ENCODE assay signal across 11 cellular contexts in the genomic region with DNA sequence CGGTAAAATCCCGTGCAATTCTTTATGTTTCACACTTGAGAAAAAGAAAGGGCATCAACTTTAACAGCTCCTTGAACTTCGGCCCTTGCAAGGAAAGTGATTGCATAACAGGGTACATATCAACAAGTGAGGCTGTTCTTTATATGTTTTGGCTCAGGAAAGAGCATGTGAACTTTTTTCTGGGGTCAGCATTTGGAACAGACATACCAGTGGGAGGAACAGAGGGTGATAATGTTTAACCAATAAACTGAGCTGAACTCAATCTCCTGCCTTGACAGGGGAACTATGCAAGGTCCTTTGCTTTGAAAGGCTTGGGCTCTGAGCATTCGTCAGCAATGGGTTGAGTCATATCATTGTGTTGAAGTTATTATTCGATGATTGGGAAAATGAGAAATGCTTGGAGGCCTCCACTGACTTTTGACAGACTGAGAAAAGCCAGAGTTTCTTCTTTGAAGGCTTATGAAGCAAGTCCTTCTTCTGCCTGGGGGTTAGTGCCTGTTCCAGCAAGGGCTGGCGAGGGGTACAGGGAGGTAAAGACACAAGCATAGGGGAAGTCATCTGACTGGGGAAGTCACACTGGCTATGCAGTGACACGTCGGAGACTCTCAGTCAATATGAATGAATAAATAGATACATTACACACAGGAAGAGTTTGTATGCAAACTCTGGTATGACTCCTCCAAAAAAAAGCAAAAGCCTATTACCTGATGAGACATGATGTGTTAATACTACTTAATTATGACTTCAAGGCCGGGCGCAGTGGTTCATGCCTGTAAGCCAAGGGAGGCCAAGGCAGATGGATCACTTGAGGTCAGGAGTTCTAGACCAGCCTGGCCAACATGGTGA. TPM values are rescaled to one million over a fixed set of nuclear protein-coding genes. Genes with fewer than 3 reads are reported as not detected.
A peak's percentile ranks its signal among the peaks of the same experiment; 100 is the strongest.
DNase-seq lines count a peak whose midpoint lies in the region; ATAC-seq lines count a peak whose summit lies in the region.
"Had no signal": no experiment of that assay in that cellular context is flagged by ENCODE, and none has a peak within 500 bp of the region (broad histone marks: within the 10 kb centered on the region; RNA-seq: fewer than 3 reads in every experiment).

No MANE protein-coding gene starts in this region.

- no peaks in the 10 kb centered on the region for H3K9me3 Mint-ChIP-seq in activated naive CD4-positive, alpha-beta T cell treated with anti-CD3 and anti-CD28 coated beads for 36 hours
- H3K9me3 Mint-ChIP-seq: activated naive CD8-positive, alpha-beta T cell treated with anti-CD3 and anti-CD28 coated beads, Interleukin-2, amount 10 ng/mL, durations not matched to agents 7 days and 5 days; IgD-negative memory B cell; natural killer cell had no signal

- DNase-seq in EH (ENCODE audit: low read depth), result peak; percentile 40
- DNase-seq in adipocyte (ENCODE audit: low read depth), result peak; percentile 80
- DNase-seq in left cardiac atrium, result no peak
- no peak for DNase-seq in sciatic nerve (ENCODE audit: low spot score)
- DNase-seq in activated naive CD4-positive, alpha-beta T cell treated with anti-CD3 and anti-CD28 coated beads, Interleukin-2, amount 50 U/mL, for 16 hours, result no peak
- DNase-seq in activated naive CD4-positive, alpha-beta T cell treated with anti-CD3 and anti-CD28 coated beads for 36 hours, result no peak
- DNase-seq in globus pallidus (ENCODE audit: low spot score), result no peak
- DNase-seq: activated naive CD8-positive, alpha-beta T cell treated with anti-CD3 and anti-CD28 coated beads, Interleukin-2, amount 10 ng/mL, durations not matched to agents 7 days and 5 days; natural killer cell had no signal

- H3K4me1 Mint-ChIP-seq in activated naive CD4-positive, alpha-beta T cell treated with anti-CD3 and anti-CD28 coated beads for 36 hours (ENCODE audit: low read depth), result no peaks in the 10 kb centered on the region
- H3K4me1 Mint-ChIP-seq: activated naive CD8-positive, alpha-beta T cell treated with anti-CD3 and anti-CD28 coated beads, Interleukin-2, amount 10 ng/mL, durations not matched to agents 7 days and 5 days; natural killer cell had no signal

- no peak overlapping the region for H3K27ac Mint-ChIP-seq in activated naive CD4-positive, alpha-beta T cell treated with anti-CD3 and anti-CD28 coated beads for 36 hours
- H3K27ac Mint-ChIP-seq: activated naive CD8-positive, alpha-beta T cell treated with anti-CD3 and anti-CD28 coated beads, Interleukin-2, amount 10 ng/mL, durations not matched to agents 7 days and 5 days; IgD-negative memory B cell; natural killer cell had no signal

- H3K27me3 Mint-ChIP-seq in activated naive CD4-positive, alpha-beta T cell treated with anti-CD3 and anti-CD28 coated beads for 36 hours (ENCODE audit: low read depth), result peaks cover 8% of the 10 kb centered on the region

- intact Hi-C loops in left cardiac atrium (cut with DNase I), result no loop called here
- intact Hi-C loops in sciatic nerve (cut with DNase I), result no loop called here
- intact Hi-C loops in activated naive CD4-positive, alpha-beta T cell treated with anti-CD3 and anti-CD28 coated beads for 36 hours (cut with micrococcal nuclease), result no loop called here

- ATAC-seq in left cardiac atrium (peak; percentile 93 to 96), sciatic nerve (peak; percentile 96), HG02678 (IDR thresholded peaks at IDR 0.05; ENCODE audit: unreplicated experiment) (no peak)

- no peaks in the 10 kb centered on the region for H3K36me3 ChIP-seq in adipocyte (ENCODE audit: control insufficient read depth, insufficient read depth, low read length, severe bottlenecking)

- no peaks in the 10 kb centered on the region for H3K9me3 ChIP-seq in adipocyte (ENCODE audit: control insufficient read depth, low read length)

- peaks cover 32% of the 10 kb centered on the region for H3K4me1 ChIP-seq in adipocyte (ENCODE audit: control insufficient read depth, insufficient read depth, low read length)

- no peaks in the 10 kb centered on the region for H3K27me3 ChIP-seq in adipocyte (replicated peaks; ENCODE audit: control insufficient read depth, insufficient read depth, low read length)

- H3K4me3 ChIP-seq in adipocyte (ENCODE audit: low read length), result no peak overlapping the region

- CTCF ChIA-PET in activated naive CD4-positive, alpha-beta T cell treated with anti-CD3 and anti-CD28 coated beads for 36 hours (lab: Charles Lee), result interaction anchor here (1.3 to 1.7 kb wide), 2 partner anchors 8 to 9 kb away, joined by 3 to 8 read pairs; no protein-coding TSS in a partner anchor

- no peak overlapping the region for H3K4me3 Mint-ChIP-seq in activated naive CD4-positive, alpha-beta T cell treated with anti-CD3 and anti-CD28 coated beads for 36 hours
- H3K4me3 Mint-ChIP-seq: activated naive CD8-positive, alpha-beta T cell treated with anti-CD3 and anti-CD28 coated beads, Interleukin-2, amount 10 ng/mL, durations not matched to agents 7 days and 5 days; IgD-negative memory B cell; natural killer cell had no signal

- H3K9ac ChIP-seq in adipocyte (ENCODE audit: low read length), result peak overlapping the region; percentile 72

- no peaks in the 10 kb centered on the region for H3K36me3 Mint-ChIP-seq in activated naive CD4-positive, alpha-beta T cell treated with anti-CD3 and anti-CD28 coated beads for 36 hours (ENCODE audit: low read depth)
- H3K36me3 Mint-ChIP-seq: activated naive CD8-positive, alpha-beta T cell treated with anti-CD3 and anti-CD28 coated beads, Interleukin-2, amount 10 ng/mL, durations not matched to agents 7 days and 5 days; IgD-negative memory B cell; natural killer cell had no signal

RNA-seq across cellular contexts. Expression of a gene that starts 57.2 kb away (rescaled TPM):
- total RNA-seq in left cardiac atrium, result 100 to 1,000 TPM in 1 of 2 donors, 10 to 100 TPM in 1; 66.7 to 122 TPM
- 117 TPM for total RNA-seq in sciatic nerve
- 10 to 100 TPM; 77.8 to 78.3 TPM for total RNA-seq in activated naive CD4-positive, alpha-beta T cell treated with anti-CD3 and anti-CD28 coated beads for 36 hours

Comparison
In these comparisons a context has a peak if more than half of its experiments do, and no peak if none do; other contexts are left out.
1. DNase-seq: peak in EH (single experiment) and adipocyte (single experiment); none in left cardiac atrium (single experiment), sciatic nerve (single experiment), activated naive CD4-positive, alpha-beta T cell treated with anti-CD3 and anti-CD28 coated beads, Interleukin-2, amount 50 U/mL, for 16 hours (single experiment), activated naive CD4-positive, alpha-beta T cell treated with anti-CD3 and anti-CD28 coated beads for 36 hours (single experiment) and globus pallidus (single experiment).